1 cellular context compared by ENCODE assay signal in genomic region chr1:92081031-92081430, GRCh38.
TF ChIP-seq lines count a peak whose summit lies in the region.

No MANE protein-coding gene starts in this region.

TF ChIP-seq in K562, 482 proteins besides CTCF, POLR2A, EP300 and RAD21:
- peak; percentile 80 for TF ChIP-seq ZFP36 (IDR thresholded peaks at IDR 0.05; ENCODE audit: low read depth, low read length, partially characterized antibody)
- TF ChIP-seq RBM25 (IDR thresholded peaks at IDR 0.05; ENCODE audit: low read depth, low read length, severe bottlenecking) = peak; percentile 80
- TF ChIP-seq NR4A1 (CRISPR knock-in tag; IDR thresholded peaks at IDR 0.05) = no peak
- no peak for TF ChIP-seq NR4A1 (tag; IDR thresholded peaks at IDR 0.05)
- TF ChIP-seq RCOR1 (IDR thresholded peaks at IDR 0.05; ENCODE audit: borderline replicate concordance in 1 of 2, low read depth in 2 of 2, low read length in 2 of 2) = 0 out of 4 replicates have a peak, but pooled peaks of 1 of the 2 experiments have one; percentile 39
TF ChIP-seq in K562: peak in this region for 3.
